ENCODE assay signal across 18 cellular contexts in genomic region chr10:126375926-126376554, GRCh38. TPM values are rescaled to one million over a fixed set of nuclear protein-coding genes. Genes with fewer than 3 reads are reported as not detected.
DNase-seq lines count a peak whose midpoint lies in the region; ATAC-seq and TF ChIP-seq lines count a peak whose summit lies in the region.
"Had no signal": no experiment of that assay in that cellular context is flagged by ENCODE, and none has a peak within 500 bp of the region (broad histone marks: within the 10 kb centered on the region; RNA-seq: fewer than 3 reads in every experiment).

No MANE protein-coding gene starts in this region.

- peaks cover 4% of the 10 kb centered on the region for H3F3A ChIP-seq in PC-3 (ENCODE audit: low read length, unreplicated experiment)

- H3K9me2 ChIP-seq in PC-3 (replicated peaks; ENCODE audit: low read length), result no peaks in the 10 kb centered on the region

- no peaks in the 10 kb centered on the region for H3K9me3 ChIP-seq in PC-3 (ENCODE audit: low read length)

- POLR2A ChIA-PET in PC-3 (lab: Charles Lee; ENCODE audit: unreplicated experiment) (no interaction called here), GM10248 (lab: Yijun Ruan, JAX) (no interaction called here)

- peaks cover 60% of the 10 kb centered on the region for H3K4me1 Mint-ChIP-seq in chondrocyte (ENCODE audit: low read depth)
- peaks cover 5% of the 10 kb centered on the region for H3K4me1 Mint-ChIP-seq in stimulated activated effector memory CD8-positive, alpha-beta T cell treated with anti-CD3 and anti-CD28 coated beads, Interleukin-12 subunit alpha, Interleukin-12 subunit beta, amount 100 ng/mL, for 72 hours

- no peaks in the 10 kb centered on the region for H3K27me3 Mint-ChIP-seq in chondrocyte (ENCODE audit: low read depth)

- no peaks in the 10 kb centered on the region for H3K27me3 ChIP-seq in PC-3 (ENCODE audit: low read length)

- no peak overlapping the region for H2AFZ ChIP-seq in PC-3 (ENCODE audit: low read length)

- CTCF ChIA-PET in PC-3 (lab: Charles Lee), result no interaction called here
- CTCF ChIA-PET in GM10248 (lab: Yijun Ruan, JAX), result no interaction called here

- H3K9me3 Mint-ChIP-seq in chondrocyte (ENCODE audit: low read depth), result peaks cover 23% of the 10 kb centered on the region
- H3K9me3 Mint-ChIP-seq in stimulated activated effector memory CD8-positive, alpha-beta T cell treated with anti-CD3 and anti-CD28 coated beads, Interleukin-12 subunit alpha, Interleukin-12 subunit beta, amount 100 ng/mL, for 72 hours, result peaks cover 6% of the 10 kb centered on the region

- peak overlapping the region; percentile 56 for H3K9ac ChIP-seq in PC-3 (ENCODE audit: low read length)

- TF ChIP-seq CTCF in PC-3 (conservative IDR thresholded peaks at IDR 0.05; ENCODE audit: low read depth, low read length), result no peak
- no peak for TF ChIP-seq CTCF in chondrocyte (IDR thresholded peaks at IDR 0.05)
- no peak for TF ChIP-seq CTCF in GM10248 (IDR thresholded peaks at IDR 0.05; ENCODE audit: control extremely low read depth, extremely low read depth, low read depth, missing control alignments)

- H3K36me3 Mint-ChIP-seq in chondrocyte (ENCODE audit: low read depth), result peaks cover 18% of the 10 kb centered on the region
- peaks cover 7% of the 10 kb centered on the region for H3K36me3 Mint-ChIP-seq in stimulated activated effector memory CD8-positive, alpha-beta T cell treated with anti-CD3 and anti-CD28 coated beads, Interleukin-12 subunit alpha, Interleukin-12 subunit beta, amount 100 ng/mL, for 72 hours

- peaks cover 7% of the 10 kb centered on the region; the same call in 1 of the 2 replicates for H3K79me2 ChIP-seq in PC-3 (ENCODE audit: low read length)

- no peaks in the 10 kb centered on the region for H4K20me1 ChIP-seq in PC-3 (ENCODE audit: low read length)

- H3K4me3 Mint-ChIP-seq in chondrocyte (ENCODE audit: unreplicated experiment), result no peak overlapping the region
- H3K4me3 Mint-ChIP-seq in stimulated activated effector memory CD8-positive, alpha-beta T cell treated with anti-CD3 and anti-CD28 coated beads, Interleukin-12 subunit alpha, Interleukin-12 subunit beta, amount 100 ng/mL, for 72 hours, result no peak overlapping the region

- intact Hi-C loops in PC-3 (cut with micrococcal nuclease), result loop anchor here (5.0 kb wide), 1 partner anchor 179 kb away; no protein-coding TSS in a partner anchor

- no TSS peak for BruUV-seq in PC-3 (replicated peaks; lab: Mats Ljungman, UMichigan)

- H3K4me2 ChIP-seq in PC-3 (ENCODE audit: low read length), result peak overlapping the region; percentile 66

- H3K4me1 ChIP-seq in PC-3 (ENCODE audit: insufficient read depth, low read length), result peaks cover 29% of the 10 kb centered on the region

- H3K27ac ChIP-seq in PC-3 (ENCODE audit: low read length), result peak overlapping the region; percentile 92
- H3K27ac ChIP-seq: 22Rv1, SK-N-MC had no signal

- peak overlapping the region; percentile 69 for H3K27ac Mint-ChIP-seq in chondrocyte (ENCODE audit: unreplicated experiment)
- H3K27ac Mint-ChIP-seq in stimulated activated effector memory CD8-positive, alpha-beta T cell treated with anti-CD3 and anti-CD28 coated beads, Interleukin-12 subunit alpha, Interleukin-12 subunit beta, amount 100 ng/mL, for 72 hours, result no peak overlapping the region

- no peaks in the 10 kb centered on the region for H3K36me3 ChIP-seq in PC-3 (ENCODE audit: low read depth, low read length)

- no peak overlapping the region; the same call in 1 of the 2 replicates for H3K4me3 ChIP-seq in PC-3 (ENCODE audit: low read length)
- H3K4me3 ChIP-seq: SK-N-MC had no signal

- ATAC-seq in PC-3, result peak; percentile 30; the same call in 1 of the 2 replicates
- ATAC-seq in stimulated activated effector memory CD8-positive, alpha-beta T cell treated with anti-CD3 and anti-CD28 coated beads, Interleukin-12 subunit alpha, Interleukin-12 subunit beta, amount 100 ng/mL, for 72 hours, result peak; percentile 57
- ATAC-seq: Right ventricle myocardium inferior had no signal

- DNase-seq in NCI-H82 (lab: John Stamatoyannopoulos, UW) (peak; percentile 9), NCI-H82 treated with DMSO at 0.1 percent for 48 hours (lab: John Stamatoyannopoulos, UW; ENCODE audit: unreplicated experiment) (no peak), PC-3 (peak; percentile 55), chondrocyte (ENCODE audit: low spot score) (no peak), GM10248 (ENCODE audit: extremely low spot score) (no peak), NCI-H446 treated with DMSO at 0.1 percent for 48 hours (lab: John Stamatoyannopoulos, UW) (no peak), dermis blood vessel endothelial cell (no peak)
- no peak for DNase-seq in stimulated activated effector memory CD8-positive, alpha-beta T cell treated with anti-CD3 and anti-CD28 coated beads, Interleukin-12 subunit alpha, Interleukin-12 subunit beta, amount 100 ng/mL, for 72 hours (ENCODE audit: low spot score in 2 of 2)
- DNase-seq: C1 segment of cervical spinal cord, Karpas-422, NCI-H1436 treated with DMSO at 0.1 percent for 48 hours, NCI-H2081 treated with DMSO at 0.1 percent for 48 hours, NCI-H524 treated with DMSO at 0.1 percent for 48 hours, OCI-M1 had no signal

RNA-seq across cellular contexts. Expression of gene ADAM12, which starts 12.2 kb away (rescaled TPM):
- total RNA-seq in PC-3 (2014; rRNA removed) (3.4 and 9.4 TPM in 2 replicates), chondrocyte (92.2 to 175 TPM (median 166 TPM) in 3 replicates), dermis blood vessel endothelial cell (0.28 and 0.68 TPM in 2 replicates)
- total RNA-seq: G401 had no signal

Comparison
In these comparisons a context has a peak if more than half of its experiments do, and no peak if none do; other contexts are left out.
1. DNase-seq: peak in NCI-H82 (single experiment) and PC-3 (single experiment); none in NCI-H82 treated with DMSO at 0.1 percent for 48 hours (single experiment), chondrocyte (single experiment), stimulated activated effector memory CD8-positive, alpha-beta T cell treated with anti-CD3 and anti-CD28 coated beads, Interleukin-12 subunit alpha, Interleukin-12 subunit beta, amount 100 ng/mL, for 72 hours (0 of 2), GM10248 (single experiment), NCI-H446 treated with DMSO at 0.1 percent for 48 hours (single experiment) and dermis blood vessel endothelial cell (single experiment).